ENCODE assay signal across 1 cellular context in the genomic region with DNA sequence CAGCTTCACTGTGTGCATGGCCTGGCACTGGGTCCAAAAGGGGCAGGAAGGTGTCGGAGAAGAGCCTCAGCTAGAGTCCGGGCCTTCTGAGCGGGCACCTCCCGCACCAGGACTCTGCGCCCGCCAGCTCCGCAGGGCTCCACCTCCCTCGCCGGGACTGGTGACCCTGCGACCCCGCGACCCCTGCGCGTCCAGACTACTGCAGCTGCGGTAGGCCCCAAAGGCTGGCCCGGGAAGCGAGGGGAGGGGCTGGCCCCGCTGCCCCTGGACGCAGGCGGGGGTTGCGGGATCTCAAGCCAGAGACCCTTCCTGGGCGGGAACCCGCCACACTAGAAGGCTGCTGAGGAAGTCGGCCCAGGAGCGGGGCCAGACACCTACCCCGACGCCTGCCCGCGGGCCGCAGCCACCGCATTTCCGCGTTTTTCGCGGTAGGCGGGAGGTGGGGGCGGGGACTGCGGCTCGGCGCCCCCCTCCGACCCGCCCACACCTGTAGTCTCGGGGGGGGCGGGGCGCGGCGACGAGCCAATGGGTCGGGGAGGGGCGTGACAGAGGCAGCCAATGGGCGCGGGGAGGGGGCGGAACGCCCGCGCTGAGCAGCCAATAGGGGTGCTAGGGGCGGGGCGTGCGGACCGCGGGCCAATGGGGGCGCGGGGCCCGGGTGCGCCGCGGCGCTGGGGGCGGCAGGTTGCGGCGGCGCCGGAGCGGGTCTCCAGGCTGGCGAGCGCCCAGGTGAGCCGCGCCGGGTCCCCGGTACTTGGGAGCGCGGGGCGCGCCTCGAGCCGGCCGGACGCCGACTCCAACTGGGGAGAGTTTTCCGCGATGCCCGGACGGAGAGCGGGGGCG.
A peak's percentile ranks its signal among the peaks of the same experiment; 100 is the strongest.
TF ChIP-seq lines count a peak whose summit lies in the region.

A gene with protein sequence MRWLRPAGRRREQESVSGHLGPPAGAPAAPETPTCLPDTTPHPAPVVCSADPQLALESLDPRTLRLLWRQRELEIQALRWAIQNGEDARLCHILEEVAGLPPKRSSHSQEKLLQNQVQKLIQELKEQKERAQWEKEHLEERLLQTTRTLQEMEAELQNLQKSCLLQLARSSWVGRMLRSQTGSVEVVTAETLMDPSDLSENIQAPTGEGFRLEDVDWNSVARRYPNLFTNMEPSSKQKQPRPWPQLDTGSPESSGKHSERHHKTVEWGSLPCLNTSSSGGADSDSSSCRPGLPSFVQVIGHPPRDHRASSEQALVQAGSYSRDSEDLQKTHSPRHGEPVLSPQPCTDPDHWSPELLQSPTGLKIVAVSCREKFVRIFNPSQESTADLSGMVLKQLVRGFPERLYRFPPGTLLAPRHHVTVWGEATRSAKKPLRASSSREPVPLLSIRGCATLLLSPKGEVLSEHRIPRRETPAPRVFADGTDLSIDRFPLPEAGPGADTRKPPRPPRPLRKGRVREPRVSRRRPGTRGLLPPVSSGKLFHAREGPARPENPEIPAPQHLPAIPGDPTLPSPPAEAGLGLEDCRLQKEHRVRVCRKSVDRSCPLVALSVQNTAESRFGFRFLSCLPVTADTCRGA (minus strand): TSS at position 434 of the 843 bp plus-strand sequence. CDS start 22 bp downstream, at position 412.
A gene with protein sequence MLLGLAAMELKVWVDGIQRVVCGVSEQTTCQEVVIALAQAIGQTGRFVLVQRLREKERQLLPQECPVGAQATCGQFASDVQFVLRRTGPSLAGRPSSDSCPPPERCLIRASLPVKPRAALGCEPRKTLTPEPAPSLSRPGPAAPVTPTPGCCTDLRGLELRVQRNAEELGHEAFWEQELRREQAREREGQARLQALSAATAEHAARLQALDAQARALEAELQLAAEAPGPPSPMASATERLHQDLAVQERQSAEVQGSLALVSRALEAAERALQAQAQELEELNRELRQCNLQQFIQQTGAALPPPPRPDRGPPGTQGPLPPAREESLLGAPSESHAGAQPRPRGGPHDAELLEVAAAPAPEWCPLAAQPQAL (plus strand): TSS at position 666 of the 843 bp plus-strand sequence. CDS start 799 bp downstream, outside the sequence.

TF ChIP-seq in WTC11, 78 proteins besides CTCF, POLR2A, EP300 and RAD21 (continued from another document):
- TF ChIP-seq, protein P1, sequence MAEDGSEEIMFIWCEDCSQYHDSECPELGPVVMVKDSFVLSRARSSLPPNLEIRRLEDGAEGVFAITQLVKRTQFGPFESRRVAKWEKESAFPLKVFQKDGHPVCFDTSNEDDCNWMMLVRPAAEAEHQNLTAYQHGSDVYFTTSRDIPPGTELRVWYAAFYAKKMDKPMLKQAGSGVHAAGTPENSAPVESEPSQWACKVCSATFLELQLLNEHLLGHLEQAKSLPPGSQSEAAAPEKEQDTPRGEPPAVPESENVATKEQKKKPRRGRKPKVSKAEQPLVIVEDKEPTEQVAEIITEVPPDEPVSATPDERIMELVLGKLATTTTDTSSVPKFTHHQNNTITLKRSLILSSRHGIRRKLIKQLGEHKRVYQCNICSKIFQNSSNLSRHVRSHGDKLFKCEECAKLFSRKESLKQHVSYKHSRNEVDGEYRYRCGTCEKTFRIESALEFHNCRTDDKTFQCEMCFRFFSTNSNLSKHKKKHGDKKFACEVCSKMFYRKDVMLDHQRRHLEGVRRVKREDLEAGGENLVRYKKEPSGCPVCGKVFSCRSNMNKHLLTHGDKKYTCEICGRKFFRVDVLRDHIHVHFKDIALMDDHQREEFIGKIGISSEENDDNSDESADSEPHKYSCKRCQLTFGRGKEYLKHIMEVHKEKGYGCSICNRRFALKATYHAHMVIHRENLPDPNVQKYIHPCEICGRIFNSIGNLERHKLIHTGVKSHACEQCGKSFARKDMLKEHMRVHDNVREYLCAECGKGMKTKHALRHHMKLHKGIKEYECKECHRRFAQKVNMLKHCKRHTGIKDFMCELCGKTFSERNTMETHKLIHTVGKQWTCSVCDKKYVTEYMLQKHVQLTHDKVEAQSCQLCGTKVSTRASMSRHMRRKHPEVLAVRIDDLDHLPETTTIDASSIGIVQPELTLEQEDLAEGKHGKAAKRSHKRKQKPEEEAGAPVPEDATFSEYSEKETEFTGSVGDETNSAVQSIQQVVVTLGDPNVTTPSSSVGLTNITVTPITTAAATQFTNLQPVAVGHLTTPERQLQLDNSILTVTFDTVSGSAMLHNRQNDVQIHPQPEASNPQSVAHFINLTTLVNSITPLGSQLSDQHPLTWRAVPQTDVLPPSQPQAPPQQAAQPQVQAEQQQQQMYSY (CRISPR knock-in tag; IDR thresholded peaks at IDR 0.05), result peak; percentile 79
- TF ChIP-seq IRF2 (CRISPR knock-in tag; IDR thresholded peaks at IDR 0.05; ENCODE audit: borderline replicate concordance, low read depth), result no peak
